Comparison of ENCODE assay signal across 8 cellular contexts in genomic region chr1:32753532-32754281, GRCh38. TPM values are rescaled to one million over a fixed set of nuclear protein-coding genes. Genes with fewer than 3 reads are reported as not detected.
DNase-seq lines count a peak whose midpoint lies in the region; ATAC-seq and TF ChIP-seq lines count a peak whose summit lies in the region.

No MANE protein-coding gene starts in this region.

- H3K27ac ChIP-seq in SU-DHL-6 (ENCODE audit: low read depth, low read length) (no peak overlapping the region), heart right ventricle (no peak overlapping the region), urinary bladder (ENCODE audit: low read depth) (peak overlapping the region; percentile 55)

- peaks cover 22% of the 10 kb centered on the region for H3K27me3 Mint-ChIP-seq in IgD-negative memory B cell

- H3K9ac ChIP-seq in SU-DHL-6 (ENCODE audit: low read length), result peak overlapping the region; percentile 34

- no peak overlapping the region for H3K27ac Mint-ChIP-seq in IgD-negative memory B cell

- 2 to 3% methylated on average over 52 to 63 of the region's 63 CpGs for WGBS in heart right ventricle, 2 donors
- 2% methylated on average over 62 of the region's 63 CpGs for WGBS in urinary bladder

- TF ChIP-seq CTCF in SU-DHL-6 (IDR thresholded peaks at IDR 0.05; ENCODE audit: insufficient read depth, low read length, poor library complexity, severe bottlenecking) (no peak), heart right ventricle (IDR thresholded peaks at IDR 0.05) (peak in 1 of 9 donors; percentile 10)

- intact Hi-C loops in heart right ventricle (cut with DNase I), result no loop called here
- intact Hi-C loops in posterior cingulate gyrus (cut with DNase I), result no loop called here

- no peaks in the 10 kb centered on the region for H3K36me3 ChIP-seq in SU-DHL-6 (ENCODE audit: low read length)
- no peaks in the 10 kb centered on the region for H3K36me3 ChIP-seq in heart right ventricle
- H3K36me3 ChIP-seq in urinary bladder (ENCODE audit: insufficient read depth), result no peaks in the 10 kb centered on the region

- H3K9me3 Mint-ChIP-seq in IgD-negative memory B cell, result no peaks in the 10 kb centered on the region

- H3K4me3 Mint-ChIP-seq in IgD-negative memory B cell, result peak overlapping the region; percentile 11 to 91 (median 88)

- no peaks in the 10 kb centered on the region for H3F3A ChIP-seq in SU-DHL-6 (ENCODE audit: insufficient read depth)

- no peaks in the 10 kb centered on the region for H4K20me1 ChIP-seq in SU-DHL-6 (ENCODE audit: low read depth, low read length)

- peak overlapping the region; percentile 99 for H2AFZ ChIP-seq in SU-DHL-6 (ENCODE audit: low read depth, low read length, severe bottlenecking)

- H3K4me1 ChIP-seq in heart right ventricle, result peaks cover 0 to 30% (median 19%) of the 10 kb centered on the region in 9 donors
- H3K4me1 ChIP-seq in urinary bladder (ENCODE audit: insufficient read depth), result no peaks in the 10 kb centered on the region

- H3K9me3 ChIP-seq in SU-DHL-6 (ENCODE audit: insufficient read depth, low read length), result no peaks in the 10 kb centered on the region
- H3K9me3 ChIP-seq in heart right ventricle, result no peaks in the 10 kb centered on the region

- no peaks in the 10 kb centered on the region for H3K9me2 ChIP-seq in SU-DHL-6 (replicated peaks; ENCODE audit: insufficient read depth, low read length)

- peak; percentile 88 to 95 (median 92) for ATAC-seq in heart right ventricle

- no peaks in the 10 kb centered on the region for H3K36me3 Mint-ChIP-seq in IgD-negative memory B cell

- peak; percentile 93 for DNase-seq in DMS 273 (lab: John Stamatoyannopoulos, UW; ENCODE audit: unreplicated experiment)
- DNase-seq in DMS 273 treated with DMSO at 0.1 percent for 48 hours (lab: John Stamatoyannopoulos, UW), result no peak
- peak; percentile 15 for DNase-seq in activated naive CD8-positive, alpha-beta T cell treated with anti-CD3 and anti-CD28 coated beads, Interleukin-2, amount 50 U/mL, for 16 hours (ENCODE audit: low read depth, low spot score)
- peak; percentile 41 to 69 for DNase-seq in heart right ventricle
- DNase-seq in posterior cingulate gyrus, result peak; percentile 40 to 96 (median 68)

- H3K4me2 ChIP-seq in SU-DHL-6 (ENCODE audit: low read depth, low read length, poor library complexity, severe bottlenecking), result peak overlapping the region; percentile 73

- H3K4me1 Mint-ChIP-seq in IgD-negative memory B cell, result peaks cover 0 to 7% (median 7%) of the 10 kb centered on the region in 3 donors

- peak overlapping the region; percentile 58 for H3K4me3 ChIP-seq in SU-DHL-6 (ENCODE audit: insufficient read depth, low read length, poor library complexity, severe bottlenecking)
- peak overlapping the region; percentile 25 to 72 (median 64) for H3K4me3 ChIP-seq in heart right ventricle
- peak overlapping the region; percentile 77 for H3K4me3 ChIP-seq in urinary bladder (ENCODE audit: low read depth, low read length)

- H3K79me2 ChIP-seq in SU-DHL-6 (ENCODE audit: insufficient read depth, low read length), result no peaks in the 10 kb centered on the region

- H3K27me3 ChIP-seq in SU-DHL-6 (ENCODE audit: low read length) (no peaks in the 10 kb centered on the region), heart right ventricle (peaks cover 0 to 24% (median 0%) of the 10 kb centered on the region in 7 donors)

RNA-seq across cellular contexts. Expression of gene SYNC, which starts 51.1 kb away (rescaled TPM):
- not detected for polyA plus RNA-seq in IgD-negative memory B cell
- total RNA-seq in heart right ventricle, result 10 to 100 TPM in 9 of 10 donors, 1 to 10 TPM in 1; 9.9 to 27.8 (median 17.7) TPM
- polyA plus RNA-seq in heart right ventricle, result 10 to 100 TPM in 1 of 2 donors, 1 to 10 TPM in 1; 2.7 to 10.5 TPM
- 22.4 TPM for total RNA-seq in urinary bladder
- 13.3 TPM for polyA plus RNA-seq in urinary bladder
